8 cellular contexts compared by ENCODE assay signal in the genomic region with DNA sequence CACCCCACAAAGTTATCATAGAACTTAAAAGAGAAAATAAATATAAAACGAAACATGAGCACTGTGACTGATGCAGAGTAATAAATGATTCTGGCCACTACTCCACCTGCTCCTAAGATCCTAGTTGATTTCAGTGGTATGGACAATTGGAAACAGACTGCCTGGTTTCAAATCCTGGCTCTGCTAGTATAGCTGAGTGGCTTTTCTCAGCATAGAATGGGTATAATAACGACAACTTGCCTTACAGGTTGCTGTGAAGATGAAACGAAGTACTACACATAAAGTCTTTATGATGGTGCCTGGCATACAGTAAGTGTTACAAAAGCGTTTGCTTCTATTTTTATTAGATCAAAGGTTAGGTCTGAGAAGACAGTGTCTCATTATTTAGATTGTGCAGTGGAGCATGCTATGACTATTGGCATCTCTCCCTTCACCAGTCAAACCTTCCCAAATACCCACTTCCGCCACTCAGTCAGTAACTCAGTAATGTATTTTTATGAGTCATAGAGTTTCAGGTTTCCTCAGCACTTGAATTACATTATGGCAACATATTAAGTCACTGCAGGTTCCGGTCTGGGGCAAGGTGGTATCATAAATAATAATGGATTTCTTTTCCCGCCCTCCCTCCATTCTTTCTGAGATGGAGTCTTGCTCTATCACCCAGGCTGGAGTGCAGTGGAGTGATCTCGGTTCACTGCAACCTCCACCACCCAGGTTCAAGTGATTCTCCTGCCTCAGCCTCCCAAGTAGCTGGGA. TPM values are rescaled to one million over a fixed set of nuclear protein-coding genes. Genes with fewer than 3 reads are reported as not detected.
DNase-seq lines count a peak whose midpoint lies in the region; ATAC-seq lines count a peak whose summit lies in the region.

No MANE protein-coding gene starts in this region.

- peak; percentile 90 for ATAC-seq in GM19328 (IDR thresholded peaks at IDR 0.05; ENCODE audit: unreplicated experiment)
- peak; percentile 85 for ATAC-seq in HG03280 (IDR thresholded peaks at IDR 0.05; ENCODE audit: unreplicated experiment)
- ATAC-seq in activated naive CD8-positive, alpha-beta T cell treated with anti-CD3 and anti-CD28 coated beads, Interleukin-2, amount 50 U/mL, for 24 hours, result peak; percentile 99

- peak overlapping the region; percentile 11 for H3K27ac Mint-ChIP-seq in activated naive CD8-positive, alpha-beta T cell treated with anti-CD3 and anti-CD28 coated beads, Interleukin-2, amount 50 U/mL, for 24 hours

- DNase-seq in COLO829 (ENCODE audit: low spot score), result peak; percentile 90
- DNase-seq in NCI-H510A treated with DMSO at 0.1 percent for 48 hours (lab: John Stamatoyannopoulos, UW), result peak; percentile 95
- peak; percentile 8 for DNase-seq in activated naive CD8-positive, alpha-beta T cell treated with anti-CD3 and anti-CD28 coated beads, Interleukin-2, amount 50 U/mL, for 24 hours
- DNase-seq in pulmonary artery endothelial cell (ENCODE audit: low read depth, low spot score), result peak; percentile 37
- no peak for DNase-seq in inferior parietal cortex (ENCODE audit: extremely low spot score)
- no peak for DNase-seq in activated gamma-delta T cell (lab: John Stamatoyannopoulos, UW)

- H3K9me3 Mint-ChIP-seq in activated naive CD8-positive, alpha-beta T cell treated with anti-CD3 and anti-CD28 coated beads, Interleukin-2, amount 50 U/mL, for 24 hours, result no peaks in the 10 kb centered on the region

- peaks cover 13% of the 10 kb centered on the region for H3K4me1 Mint-ChIP-seq in activated naive CD8-positive, alpha-beta T cell treated with anti-CD3 and anti-CD28 coated beads, Interleukin-2, amount 50 U/mL, for 24 hours

- H3K36me3 Mint-ChIP-seq in activated naive CD8-positive, alpha-beta T cell treated with anti-CD3 and anti-CD28 coated beads, Interleukin-2, amount 50 U/mL, for 24 hours (ENCODE audit: low read depth), result no peaks in the 10 kb centered on the region

- H3K4me3 Mint-ChIP-seq in activated naive CD8-positive, alpha-beta T cell treated with anti-CD3 and anti-CD28 coated beads, Interleukin-2, amount 50 U/mL, for 24 hours, result no peak overlapping the region

- no peaks in the 10 kb centered on the region for H3K27me3 Mint-ChIP-seq in activated naive CD8-positive, alpha-beta T cell treated with anti-CD3 and anti-CD28 coated beads, Interleukin-2, amount 50 U/mL, for 24 hours

RNA-seq across cellular contexts. Expression of a gene that starts 29.7 kb away (rescaled TPM):
- total RNA-seq in pulmonary artery endothelial cell, result 16.9 and 19.5 TPM in 2 replicates

Comparison
In these comparisons a context has a peak if more than half of its experiments do, and no peak if none do; other contexts are left out.
1. DNase-seq: peak in COLO829 (single experiment), NCI-H510A treated with DMSO at 0.1 percent for 48 hours (single experiment), activated naive CD8-positive, alpha-beta T cell treated with anti-CD3 and anti-CD28 coated beads, Interleukin-2, amount 50 U/mL, for 24 hours (single experiment) and pulmonary artery endothelial cell (single experiment); none in inferior parietal cortex (single experiment) and activated gamma-delta T cell (single experiment).
2. Peak in every context shown above with its lines, with median percentiles within 50 percentile points of each other: ATAC-seq.